Comparison of ENCODE assay signal across 16 cellular contexts in genomic region chr7:69820479-69821192, GRCh38.
"Had no signal": no experiment of that assay in that cellular context is flagged by ENCODE, and none has a peak within 500 bp of the region (broad histone marks: within the 10 kb centered on the region; RNA-seq: fewer than 3 reads in every experiment).

No MANE protein-coding gene starts in this region.

- H3K9me3 ChIP-seq: sigmoid colon, thyroid gland had no signal

- H3K27me3 ChIP-seq: sigmoid colon, thyroid gland had no signal

- H3K36me3 ChIP-seq: sigmoid colon, thyroid gland had no signal

- H3K27ac ChIP-seq: coronary artery, sigmoid colon, thyroid gland had no signal

- ATAC-seq: activated CD8-positive, alpha-beta T cell treated with anti-CD3 and anti-CD28 coated beads for 36 hours had no signal

- H3K4me3 ChIP-seq: coronary artery, sigmoid colon, thyroid gland had no signal

- DNase-seq: activated CD4-positive, alpha-beta T cell treated with anti-CD3 and anti-CD28 coated beads, Interleukin-2, amount 10 ng/mL, durations not matched to agents 24 days and 14 days; activated CD8-positive, alpha-beta T cell treated with anti-CD3 and anti-CD28 coated beads for 36 hours; activated naive CD4-positive, alpha-beta T cell treated with Interleukin-2 at 50 U/mL for 16 hours; activated T-cell treated with anti-CD3 and anti-CD28 coated beads, Interleukin-2, amount 50 U/mL, for 24 hours; anterior cingulate cortex; foreskin melanocyte; hypothalamus; islet precursor cell; occipital lobe; posterior cingulate gyrus; sigmoid colon; stimulated activated CD4-positive, alpha-beta T cell treated with anti-CD3 and anti-CD28 coated beads, Interleukin-4, amount 100 ng/mL, for 4 hours; stimulated activated naive CD4-positive, alpha-beta T cell treated with Interleukin-2 at 50 U/mL for 16 hours; thyroid gland had no signal

- FAIRE-seq: urothelium cell line had no signal
